In genomic region chr1:21814981-21815583, GRCh38 we compare ENCODE assay signal across 13 cellular contexts. TPM values are rescaled to one million over a fixed set of nuclear protein-coding genes. Genes with fewer than 3 reads are reported as not detected.
DNase-seq lines count a peak whose midpoint lies in the region; ATAC-seq and TF ChIP-seq lines count a peak whose summit lies in the region.
"Had no signal": no experiment of that assay in that cellular context is flagged by ENCODE, and none has a peak within 500 bp of the region (broad histone marks: within the 10 kb centered on the region; RNA-seq: fewer than 3 reads in every experiment).

No MANE protein-coding gene starts in this region.

- peaks cover 18% of the 10 kb centered on the region for H3K27me3 Mint-ChIP-seq in activated CD4-positive, alpha-beta T cell treated with anti-CD3 and anti-CD28 coated beads, Interleukin-2, amount 10 ng/mL, durations not matched to agents 7 days and 5 days
- peaks cover 4% of the 10 kb centered on the region for H3K27me3 Mint-ChIP-seq in IgD-negative memory B cell

- no peak overlapping the region for H3K27ac Mint-ChIP-seq in activated CD4-positive, alpha-beta T cell treated with anti-CD3 and anti-CD28 coated beads, Interleukin-2, amount 10 ng/mL, durations not matched to agents 7 days and 5 days
- peak overlapping the region in 2 of 3 donors; percentile 33 to 36 for H3K27ac Mint-ChIP-seq in IgD-negative memory B cell

- no peak for DNase-seq in activated CD4-positive, alpha-beta T cell treated with anti-CD3 and anti-CD28 coated beads, Interleukin-2, amount 10 ng/mL, durations not matched to agents 7 days and 5 days
- no peak for DNase-seq in activated CD4-positive, alpha-beta T cell treated with anti-CD3 and anti-CD28 coated beads, Interleukin-2, amount 50 U/mL, for 1 hour
- peak; percentile 9 for DNase-seq in epidermal melanocyte (ENCODE audit: insufficient read length, low spot score)
- no peak for DNase-seq in spleen
- no peak for DNase-seq in anterior cingulate cortex (lab: John Stamatoyannopoulos, UW)
- DNase-seq in NCI-H2196 treated with DMSO at 0.1 percent for 48 hours (lab: John Stamatoyannopoulos, UW; ENCODE audit: unreplicated experiment), result no peak
- no peak for DNase-seq in mucosa of descending colon
- DNase-seq: left cardiac atrium, NCI-H748 treated with DMSO at 0.1 percent for 48 hours had no signal

- ATAC-seq in mucosa of descending colon, result no peak

- H3K4me1 Mint-ChIP-seq in activated CD4-positive, alpha-beta T cell treated with anti-CD3 and anti-CD28 coated beads, Interleukin-2, amount 10 ng/mL, durations not matched to agents 7 days and 5 days, result peaks cover 8% of the 10 kb centered on the region
- peaks cover 6 to 11% (median 9%) of the 10 kb centered on the region in 3 donors for H3K4me1 Mint-ChIP-seq in IgD-negative memory B cell

- H3K4me3 Mint-ChIP-seq in activated CD4-positive, alpha-beta T cell treated with anti-CD3 and anti-CD28 coated beads, Interleukin-2, amount 10 ng/mL, durations not matched to agents 7 days and 5 days, result peak overlapping the region; percentile 30
- peak overlapping the region in 3 of 4 donors; percentile 54 to 79 (median 65) for H3K4me3 Mint-ChIP-seq in IgD-negative memory B cell

- WGBS in spleen, 5 donors, result 82 to 88% (median 85%) methylated on average over 15 of the region's 15 CpGs

- CTCF ChIA-PET in activated CD4-positive, alpha-beta T cell treated with anti-CD3 and anti-CD28 coated beads, Interleukin-2, amount 10 ng/mL, durations not matched to agents 7 days and 5 days (lab: Charles Lee), result no interaction called here

- no peak for TF ChIP-seq POLR2A in spleen (IDR thresholded peaks at IDR 0.05)

- peaks cover 0 to 22% (median 0%) of the 10 kb centered on the region in 7 donors for H3K27me3 ChIP-seq in spleen (replicated peaks in 1 of 7)
- H3K27me3 ChIP-seq: breast epithelium had no signal

- TF ChIP-seq CTCF in spleen (IDR thresholded peaks at IDR 0.05 in 8 of 11, conservative IDR thresholded peaks at IDR 0.05 in 3 of 11), result no peak
- no peak for TF ChIP-seq CTCF in mucosa of descending colon (IDR thresholded peaks at IDR 0.05)

- H3K9me3 Mint-ChIP-seq in activated CD4-positive, alpha-beta T cell treated with anti-CD3 and anti-CD28 coated beads, Interleukin-2, amount 10 ng/mL, durations not matched to agents 7 days and 5 days, result no peaks in the 10 kb centered on the region
- no peaks in the 10 kb centered on the region for H3K9me3 Mint-ChIP-seq in IgD-negative memory B cell

- H3K4me1 ChIP-seq in spleen (peaks cover 4 to 47% (median 40%) of the 10 kb centered on the region in 6 donors), mucosa of descending colon (ENCODE audit: low read depth) (no peaks in the 10 kb centered on the region)
- H3K4me1 ChIP-seq: breast epithelium, prostate gland had no signal

- POLR2A ChIA-PET in activated CD4-positive, alpha-beta T cell treated with anti-CD3 and anti-CD28 coated beads, Interleukin-2, amount 10 ng/mL, durations not matched to agents 7 days and 5 days (lab: Charles Lee), result no interaction called here

- intact Hi-C loops in spleen (cut with DNase I; ENCODE audit: low total_unique reads), result no loop called here
- intact Hi-C loops in mucosa of descending colon (cut with DNase I, micrococcal nuclease), result no loop called here

- H3K36me3 ChIP-seq in spleen (no peaks in the 10 kb centered on the region), mucosa of descending colon (ENCODE audit: low read depth) (no peaks in the 10 kb centered on the region)
- H3K36me3 ChIP-seq: breast epithelium, prostate gland had no signal

- H3K36me3 Mint-ChIP-seq in activated CD4-positive, alpha-beta T cell treated with anti-CD3 and anti-CD28 coated beads, Interleukin-2, amount 10 ng/mL, durations not matched to agents 7 days and 5 days (ENCODE audit: low read depth), result no peaks in the 10 kb centered on the region
- H3K36me3 Mint-ChIP-seq in IgD-negative memory B cell, result peaks cover 2% of the 10 kb centered on the region

- no peaks in the 10 kb centered on the region for H3K9me3 ChIP-seq in spleen
- H3K9me3 ChIP-seq in mucosa of descending colon, result no peaks in the 10 kb centered on the region
- H3K9me3 ChIP-seq: breast epithelium, prostate gland had no signal

- peak overlapping the region in 6 of 8 donors; percentile 9 to 71 (median 65) for H3K27ac ChIP-seq in spleen
- H3K27ac ChIP-seq: breast epithelium, prostate gland had no signal

- H3K4me3 ChIP-seq in spleen, result peak overlapping the region in 1 of 8 donors; percentile 67
- no peak overlapping the region for H3K4me3 ChIP-seq in mucosa of descending colon

RNA-seq across cellular contexts. Expression of gene LDLRAD2, which starts 3.0 kb away (rescaled TPM):
- not detected for total RNA-seq in activated CD4-positive, alpha-beta T cell treated with anti-CD3 and anti-CD28 coated beads, Interleukin-2, amount 10 ng/mL, durations not matched to agents 7 days and 5 days
- 0.69 TPM for polyA plus RNA-seq in IgD-negative memory B cell
- total RNA-seq in spleen, result 1 to 10 TPM in 6 of 7 donors, under 1 TPM in 1; 0.94 to 1.9 (median 1.4) TPM
- 1 to 10 TPM; 1.3 to 4.3 (median 1.4) TPM for polyA plus RNA-seq in spleen
- under 1 TPM; 0.09 to 0.27 (median 0.19) TPM for total RNA-seq in mucosa of descending colon
- total RNA-seq: G401 had no signal

RNA-seq across cellular contexts. Expression of gene USP48, which starts 32.1 kb away (rescaled TPM):
- 10 to 100 TPM; 70.9 to 80.6 TPM for total RNA-seq in activated CD4-positive, alpha-beta T cell treated with anti-CD3 and anti-CD28 coated beads, Interleukin-2, amount 10 ng/mL, durations not matched to agents 7 days and 5 days
- polyA plus RNA-seq in IgD-negative memory B cell, result 58.4 TPM
- total RNA-seq in spleen, result 100 to 1,000 TPM in 1 of 7 donors, 10 to 100 TPM in 6; 78.5 to 105 (median 98.0) TPM
- 10 to 100 TPM; 17.5 to 28.0 (median 25.7) TPM for polyA plus RNA-seq in spleen
- total RNA-seq in mucosa of descending colon, result 10 to 100 TPM; 39.1 to 70.6 (median 52.2) TPM
